Comparison of ENCODE assay signal across 20 cellular contexts in genomic region chr11:108241370-108242037, GRCh38. TPM values are rescaled to one million over a fixed set of nuclear protein-coding genes. Genes with fewer than 3 reads are reported as not detected.
DNase-seq lines count a peak whose midpoint lies in the region; ATAC-seq and TF ChIP-seq lines count a peak whose summit lies in the region.
"Had no signal": no experiment of that assay in that cellular context is flagged by ENCODE, and none has a peak within 500 bp of the region (broad histone marks: within the 10 kb centered on the region; RNA-seq: fewer than 3 reads in every experiment).

No MANE protein-coding gene starts in this region.

- H3K4me3 Mint-ChIP-seq in CD4-positive, CD25-positive, alpha-beta regulatory T cell = peak overlapping the region in 3 of 4 donors; percentile 11 to 45 (median 41)
- H3K4me3 Mint-ChIP-seq in CD8-positive, alpha-beta memory T cell = peak overlapping the region in 6 of 7 donors; percentile 41 to 81 (median 60)
- H3K4me3 Mint-ChIP-seq in activated T-helper 17 cell treated with anti-CD3 and anti-CD28 coated beads, Interleukin-2, amount 50 U/mL, for 72 hours = peak overlapping the region; percentile 70
- peak overlapping the region; percentile 34 to 77 (median 55) for H3K4me3 Mint-ChIP-seq in immature natural killer cell
- H3K4me3 Mint-ChIP-seq: H9, nephron had no signal

- peaks cover 0 to 2% (median 0%) of the 10 kb centered on the region in 7 donors for H3K9me3 Mint-ChIP-seq in CD4-positive, CD25-positive, alpha-beta regulatory T cell
- H3K9me3 Mint-ChIP-seq in CD8-positive, alpha-beta memory T cell = no peaks in the 10 kb centered on the region
- H3K9me3 Mint-ChIP-seq in activated T-helper 17 cell treated with anti-CD3 and anti-CD28 coated beads, Interleukin-2, amount 50 U/mL, for 72 hours = no peaks in the 10 kb centered on the region
- H3K9me3 Mint-ChIP-seq in immature natural killer cell = no peaks in the 10 kb centered on the region
- H3K9me3 Mint-ChIP-seq: H9 had no signal

- H3K27ac ChIP-seq in CD4-positive, CD25-positive, alpha-beta regulatory T cell (ENCODE audit: insufficient read depth, low read length, poor library complexity, severe bottlenecking) = peak overlapping the region; percentile 37
- no peak overlapping the region for H3K27ac ChIP-seq in CD8-positive, alpha-beta memory T cell (ENCODE audit: low read depth, low read length)
- H3K27ac ChIP-seq in esophagus squamous epithelium (no peak overlapping the region), prostate gland (no peak overlapping the region)
- H3K27ac ChIP-seq: breast epithelium, psoas muscle, thyroid gland, WERI-Rb-1 had no signal

- intact Hi-C loops in esophagus squamous epithelium (cut with DNase I) (no loop called here), prostate gland (cut with DNase I) (no loop called here)

- TF ChIP-seq POLR2A in esophagus squamous epithelium (IDR thresholded peaks at IDR 0.05) = no peak
- TF ChIP-seq POLR2A in prostate gland (IDR thresholded peaks at IDR 0.05) = no peak

- peak in 1 of 2 donors; percentile 19 for ATAC-seq in CD4-positive, CD25-positive, alpha-beta regulatory T cell (ENCODE audit: low read depth in 2 of 2)
- ATAC-seq in activated T-helper 17 cell treated with anti-CD3 and anti-CD28 coated beads, Interleukin-2, amount 50 U/mL, for 72 hours (replicated peaks) = peak; percentile 79
- ATAC-seq: esophagus mucosa, psoas muscle had no signal

- POLR2A ChIA-PET in CD8-positive, alpha-beta memory T cell (lab: Charles Lee) = interaction anchor here (7.3 kb wide), 1 partner anchor 17 kb away, joined by 163 read pairs; the partner anchor contains the start of genes ATM and NPAT

- no peaks in the 10 kb centered on the region for H3K27me3 Mint-ChIP-seq in CD4-positive, CD25-positive, alpha-beta regulatory T cell
- no peaks in the 10 kb centered on the region for H3K27me3 Mint-ChIP-seq in CD8-positive, alpha-beta memory T cell
- no peaks in the 10 kb centered on the region for H3K27me3 Mint-ChIP-seq in activated T-helper 17 cell treated with anti-CD3 and anti-CD28 coated beads, Interleukin-2, amount 50 U/mL, for 72 hours
- peaks cover 8 to 14% (median 8%) of the 10 kb centered on the region in 3 donors for H3K27me3 Mint-ChIP-seq in immature natural killer cell (ENCODE audit: low read depth in 3 of 3)

- H3K4me1 Mint-ChIP-seq in CD4-positive, CD25-positive, alpha-beta regulatory T cell = peaks cover 25 to 85% (median 43%) of the 10 kb centered on the region in 4 donors
- H3K4me1 Mint-ChIP-seq in CD8-positive, alpha-beta memory T cell = peaks cover 76 to 89% (median 88%) of the 10 kb centered on the region in 3 donors
- peaks cover 51% of the 10 kb centered on the region for H3K4me1 Mint-ChIP-seq in activated T-helper 17 cell treated with anti-CD3 and anti-CD28 coated beads, Interleukin-2, amount 50 U/mL, for 72 hours
- H3K4me1 Mint-ChIP-seq in immature natural killer cell = peaks cover 74 to 94% of the 10 kb centered on the region in 2 donors
- H3K4me1 Mint-ChIP-seq: H9, nephron had no signal

- H3K27me3 ChIP-seq in CD4-positive, CD25-positive, alpha-beta regulatory T cell (ENCODE audit: control insufficient read depth, insufficient read depth, low read length) = no peaks in the 10 kb centered on the region
- no peaks in the 10 kb centered on the region for H3K27me3 ChIP-seq in CD8-positive, alpha-beta memory T cell (ENCODE audit: insufficient read depth, low read length, poor library complexity, severe bottlenecking)
- H3K27me3 ChIP-seq in esophagus squamous epithelium (no peaks in the 10 kb centered on the region), prostate gland (replicated peaks; ENCODE audit: insufficient read depth) (no peaks in the 10 kb centered on the region)
- H3K27me3 ChIP-seq: breast epithelium, thyroid gland had no signal

- no peak for TF ChIP-seq CTCF in esophagus squamous epithelium (IDR thresholded peaks at IDR 0.05)
- no peak for TF ChIP-seq CTCF in prostate gland (IDR thresholded peaks at IDR 0.05)

- 88 to 97% methylated on average over 4 of the region's 4 CpGs for WGBS in esophagus squamous epithelium, 2 donors
- WGBS in prostate gland = 96% methylated on average over 4 of the region's 4 CpGs

- peaks cover 34% of the 10 kb centered on the region for H3K36me3 Mint-ChIP-seq in CD4-positive, CD25-positive, alpha-beta regulatory T cell
- H3K36me3 Mint-ChIP-seq in CD8-positive, alpha-beta memory T cell = peaks cover 13 to 55% (median 23%) of the 10 kb centered on the region in 3 donors
- peaks cover 56% of the 10 kb centered on the region for H3K36me3 Mint-ChIP-seq in activated T-helper 17 cell treated with anti-CD3 and anti-CD28 coated beads, Interleukin-2, amount 50 U/mL, for 72 hours (ENCODE audit: low read depth)
- peaks cover 15 to 43% (median 35%) of the 10 kb centered on the region in 3 donors for H3K36me3 Mint-ChIP-seq in immature natural killer cell

- H3K4me1 ChIP-seq in CD4-positive, CD25-positive, alpha-beta regulatory T cell (ENCODE audit: control insufficient read depth, insufficient read depth, low read length, poor library complexity, severe bottlenecking) = peaks cover 59% of the 10 kb centered on the region
- H3K4me1 ChIP-seq in CD8-positive, alpha-beta memory T cell (ENCODE audit: insufficient read depth, low read length) = peaks cover 95% of the 10 kb centered on the region
- H3K4me1 ChIP-seq in esophagus squamous epithelium = peaks cover 0 to 6% (median 0%) of the 10 kb centered on the region in 3 donors
- H3K4me1 ChIP-seq in prostate gland (replicated peaks) = no peaks in the 10 kb centered on the region
- H3K4me1 ChIP-seq: breast epithelium, psoas muscle, thyroid gland had no signal

- H3K4me3 ChIP-seq in CD4-positive, CD25-positive, alpha-beta regulatory T cell (ENCODE audit: low read depth, low read length) = peak overlapping the region; percentile 9
- H3K4me3 ChIP-seq in CD8-positive, alpha-beta memory T cell (ENCODE audit: low read length) = peak overlapping the region; percentile 18
- no peak overlapping the region for H3K4me3 ChIP-seq in esophagus squamous epithelium
- H3K4me3 ChIP-seq in prostate gland = no peak overlapping the region
- H3K4me3 ChIP-seq: breast epithelium, psoas muscle, thyroid gland had no signal

- DNase-seq in CD4-positive, CD25-positive, alpha-beta regulatory T cell = no peak
- peak in 1 of 5 donors; percentile 56 for DNase-seq in CD8-positive, alpha-beta memory T cell
- DNase-seq in immature natural killer cell (peak; percentile 38 to 53 (median 49)), cerebellum (ENCODE audit: low spot score) (no peak), esophagus squamous epithelium (lab: John Stamatoyannopoulos, UW) (no peak), prostate gland (ENCODE audit: low spot score) (no peak)
- DNase-seq: AML-193; DMS153; H9; mammary epithelial cell; NCI-H1436 treated with DMSO at 0.1 percent for 48 hours; NCI-H226; NK-92 treated with Interleukin-12 subunit alpha and Interleukin-12 subunit beta, amount 100 ng/mL, for 24 hours; psoas muscle; thyroid gland; WERI-Rb-1 had no signal

- CTCF ChIA-PET in CD8-positive, alpha-beta memory T cell (lab: Charles Lee) = interaction anchor here (1.5 to 12.9 kb wide), 2 partner anchors 10 to 18 kb away, joined by 3 to 160 read pairs; partner anchors contain the start of genes ATM and NPAT

- H3K9me3 ChIP-seq in CD4-positive, CD25-positive, alpha-beta regulatory T cell (ENCODE audit: control insufficient read depth in 2 of 2, low read length in 2 of 2) = no peaks in the 10 kb centered on the region
- no peaks in the 10 kb centered on the region for H3K9me3 ChIP-seq in CD8-positive, alpha-beta memory T cell (ENCODE audit: low read length)
- H3K9me3 ChIP-seq in esophagus squamous epithelium (no peaks in the 10 kb centered on the region), prostate gland (no peaks in the 10 kb centered on the region)
- H3K9me3 ChIP-seq: breast epithelium, psoas muscle, thyroid gland had no signal

- peak overlapping the region; percentile 4 to 87 (median 30) for H3K27ac Mint-ChIP-seq in CD4-positive, CD25-positive, alpha-beta regulatory T cell
- H3K27ac Mint-ChIP-seq in CD8-positive, alpha-beta memory T cell = peak overlapping the region; percentile 74 to 98 (median 91)
- peak overlapping the region; percentile 72 for H3K27ac Mint-ChIP-seq in activated T-helper 17 cell treated with anti-CD3 and anti-CD28 coated beads, Interleukin-2, amount 50 U/mL, for 72 hours
- peak overlapping the region; percentile 82 to 95 (median 90) for H3K27ac Mint-ChIP-seq in immature natural killer cell
- H3K27ac Mint-ChIP-seq: H9, nephron had no signal

- H3K36me3 ChIP-seq in CD4-positive, CD25-positive, alpha-beta regulatory T cell (ENCODE audit: control insufficient read depth, insufficient read depth, low read length) = peaks cover 42% of the 10 kb centered on the region
- H3K36me3 ChIP-seq in CD8-positive, alpha-beta memory T cell (ENCODE audit: insufficient read depth, low read length) = peaks cover 13% of the 10 kb centered on the region
- H3K36me3 ChIP-seq in esophagus squamous epithelium (peaks cover 0 to 63% (median 0%) of the 10 kb centered on the region in 3 donors), prostate gland (no peaks in the 10 kb centered on the region)

RNA-seq across cellular contexts. Expression of gene ATM, which starts 18.6 kb away (rescaled TPM):
- 194 TPM for total RNA-seq in CD4-positive, CD25-positive, alpha-beta regulatory T cell
- polyA plus RNA-seq in CD4-positive, CD25-positive, alpha-beta regulatory T cell = 10 to 100 TPM; 30.4 to 55.4 (median 49.3) TPM
- total RNA-seq in CD8-positive, alpha-beta memory T cell = 10 to 100 TPM; 76.0 to 77.1 TPM
- 87.1 TPM for polyA plus RNA-seq in CD8-positive, alpha-beta memory T cell
- total RNA-seq in activated T-helper 17 cell treated with anti-CD3 and anti-CD28 coated beads, Interleukin-2, amount 50 U/mL, for 72 hours = 10 to 100 TPM; 43.6 to 89.7 TPM
- 100 to 1,000 TPM in 1 of 3 donors, 10 to 100 TPM in 2; 57.8 to 111 (median 64.5) TPM for polyA plus RNA-seq in immature natural killer cell
- total RNA-seq in cerebellum (172 TPM), esophagus squamous epithelium (10 to 100 TPM; 13.9 to 52.6 (median 21.7) TPM), prostate gland (10 to 100 TPM; 32.9 to 80.9 TPM)

RNA-seq across cellular contexts. Expression of gene NPAT, which starts 19.1 kb away (rescaled TPM):
- 36.5 TPM for total RNA-seq in CD4-positive, CD25-positive, alpha-beta regulatory T cell
- polyA plus RNA-seq in CD4-positive, CD25-positive, alpha-beta regulatory T cell = 10 to 100 TPM; 25.5 to 36.3 (median 29.9) TPM
- total RNA-seq in CD8-positive, alpha-beta memory T cell = 10 to 100 TPM; 38.9 to 39.7 TPM
- polyA plus RNA-seq in CD8-positive, alpha-beta memory T cell = 39.6 TPM
- total RNA-seq in activated T-helper 17 cell treated with anti-CD3 and anti-CD28 coated beads, Interleukin-2, amount 50 U/mL, for 72 hours = 10 to 100 TPM; 34.0 to 44.5 TPM
- 10 to 100 TPM; 15.6 to 30.5 (median 24.1) TPM for polyA plus RNA-seq in immature natural killer cell
- total RNA-seq in cerebellum (29.9 TPM), esophagus squamous epithelium (10 to 100 TPM in 2 of 4 donors, 1 to 10 TPM in 2; 8.2 to 15.6 (median 11.7) TPM), prostate gland (10 to 100 TPM; 18.1 to 25.3 TPM)

Comparison
In these comparisons a context has a peak if more than half of its experiments do, and no peak if none do; other contexts are left out.
1. DNase-seq: peak in immature natural killer cell (3 of 3); none in CD4-positive, CD25-positive, alpha-beta regulatory T cell (0 of 3), cerebellum (single experiment), esophagus squamous epithelium (single experiment) and prostate gland (single experiment).
2. H3K4me3 ChIP-seq: peak in CD4-positive, CD25-positive, alpha-beta regulatory T cell (single experiment) and CD8-positive, alpha-beta memory T cell (single experiment); none in esophagus squamous epithelium (0 of 4) and prostate gland (0 of 2).
3. H3K27ac Mint-ChIP-seq: peak in every context shown above with its lines; median percentile 91 in CD8-positive, alpha-beta memory T cell; 90 in immature natural killer cell; 72 in activated T-helper 17 cell treated with anti-CD3 and anti-CD28 coated beads, Interleukin-2, amount 50 U/mL, for 72 hours; 30 in CD4-positive, CD25-positive, alpha-beta regulatory T cell.
4. Peak in every context shown above with its lines, with median percentiles within 50 percentile points of each other: H3K4me3 Mint-ChIP-seq.